In the genomic region with DNA sequence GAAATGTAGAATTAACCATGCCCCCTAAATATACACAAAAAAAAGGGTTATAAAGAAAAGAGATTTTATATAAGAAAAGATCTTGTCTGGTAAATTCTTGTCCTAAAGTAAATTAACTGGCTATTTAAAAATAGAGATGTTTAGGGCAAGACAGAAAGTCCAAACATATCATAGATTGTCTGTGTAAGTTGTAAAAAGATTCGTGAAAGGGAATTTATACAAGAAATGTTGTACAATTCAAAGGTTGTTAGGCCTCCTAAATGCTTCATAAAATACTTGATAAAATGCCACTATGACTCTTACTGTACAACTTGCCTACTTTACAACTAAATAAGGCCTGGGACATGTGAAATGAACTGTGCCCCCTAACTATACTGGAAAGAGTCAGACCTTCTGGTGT, we compare ENCODE assay signal across 24 cellular contexts. TPM values are rescaled to one million over a fixed set of nuclear protein-coding genes. Genes with fewer than 3 reads are reported as not detected.
A peak's percentile ranks its signal among the peaks of the same experiment; 100 is the strongest.
DNase-seq lines count a peak whose midpoint lies in the region; ATAC-seq, FAIRE-seq and TF ChIP-seq lines count a peak whose summit lies in the region.
"Had no signal": no experiment of that assay in that cellular context is flagged by ENCODE, and none has a peak within 500 bp of the region (broad histone marks: within the 10 kb centered on the region; RNA-seq: fewer than 3 reads in every experiment).

No MANE protein-coding gene starts in this region.

- TF ChIP-seq RAD21 in K562 (CRISPR knock-in tag; conservative IDR thresholded peaks at IDR 0.05 in 1 of 2, IDR thresholded peaks at IDR 0.05 in 1 of 2), result no peak

- peak overlapping the region; percentile 20; the same call in 1 of the 2 replicates for H2AFZ ChIP-seq in K562 (ENCODE audit: low read depth, low read length)

- H3K36me3 ChIP-seq in K562 (ENCODE audit: control insufficient read depth, insufficient read depth, low read length), result no peaks in the 10 kb centered on the region
- no peaks in the 10 kb centered on the region for H3K36me3 ChIP-seq in mucosa of descending colon (ENCODE audit: low read depth)
- H3K36me3 ChIP-seq: BE2C, BLaER1 had no signal

- no peaks in the 10 kb centered on the region for H3K27me3 ChIP-seq in K562 (ENCODE audit: control insufficient read depth in 2 of 2, insufficient read depth in 2 of 2, low read length in 2 of 2)
- H3K27me3 ChIP-seq: BE2C, BLaER1 had no signal

- H3K4me1 ChIP-seq in K562 (replicated peaks in 1 of 2; ENCODE audit: control insufficient read depth in 2 of 2, insufficient read depth in 2 of 2, low read length in 2 of 2) (peaks cover 0 to 7% of the 10 kb centered on the region in 2 experiments; a peak in 3 of 5 replicates), mucosa of descending colon (ENCODE audit: low read depth) (no peaks in the 10 kb centered on the region)
- H3K4me1 ChIP-seq: BLaER1 had no signal

- no peaks in the 10 kb centered on the region for H3K9me1 ChIP-seq in K562 (ENCODE audit: control insufficient read depth, insufficient read depth, low read length)

- no peak for ATAC-seq in K562
- ATAC-seq in mucosa of descending colon, result peak; percentile 35
- ATAC-seq: GM12878 had no signal

- H3K9me3 ChIP-seq in K562 (replicated peaks; ENCODE audit: control insufficient read depth, insufficient read depth, low read depth, low read length), result no peaks in the 10 kb centered on the region
- no peaks in the 10 kb centered on the region for H3K9me3 ChIP-seq in mucosa of descending colon
- H3K9me3 ChIP-seq: BE2C had no signal

- DNase-seq in K562 (ENCODE audit: extremely low read depth in 1 of 4, low spot score in 3 of 4), result no peak
- no peak for DNase-seq in mucosa of descending colon
- DNase-seq in DMS53 (lab: John Stamatoyannopoulos, UW), result no peak
- no peak for DNase-seq in GM19238 (ENCODE audit: insufficient read length, low spot score)
- DNase-seq in posterior vena cava (ENCODE audit: low spot score), result no peak
- DNase-seq: 8988T; ACHN; BE2C; C1 segment of cervical spinal cord; CD4-positive, alpha-beta memory T cell; CD4-positive, CD25-positive, alpha-beta regulatory T cell; CD8-positive, alpha-beta memory T cell; COR-L47; DMS 273 treated with DMSO at 0.1 percent for 48 hours; DMS153; DMS79; DND-41; EL; GDM1 had no signal

- POLR2A ChIA-PET in K562 (lab: Yijun Ruan, JAX), result no interaction called here

- no peak for TF ChIP-seq EP300 in K562 (IDR thresholded peaks at IDR 0.05; ENCODE audit: low read length)

- BruUV-seq in K562 (replicated peaks; lab: Mats Ljungman, UMichigan), result no TSS peak

- H3K27ac ChIP-seq in K562 (ENCODE audit: extremely low read depth, low read depth, low read length), result no peak overlapping the region
- H3K27ac ChIP-seq: BLaER1 had no signal

- H3K4me2 ChIP-seq in K562 (ENCODE audit: insufficient read depth, low read length), result no peak overlapping the region
- H3K4me2 ChIP-seq: BLaER1 had no signal

- H3K4me3 ChIP-seq in K562, result no peak overlapping the region
- H3K4me3 ChIP-seq in mucosa of descending colon, result no peak overlapping the region
- H3K4me3 ChIP-seq: BLaER1, GM12878 had no signal

- TF ChIP-seq CTCF in K562 (IDR thresholded peaks at IDR 0.05 in 2 of 3, conservative IDR thresholded peaks at IDR 0.05 in 1 of 3; ENCODE audit: insufficient read depth in 2 of 3, low read depth in 1 of 3, low read length in 3 of 3) (no peak), mucosa of descending colon (IDR thresholded peaks at IDR 0.05) (no peak)

- H3K9ac ChIP-seq in K562 (ENCODE audit: insufficient read depth in 1 of 2, low read depth in 2 of 2, low read length in 2 of 2), result no peak overlapping the region
- H3K9ac ChIP-seq: BLaER1 had no signal

- no peak for FAIRE-seq in K562 (lab: Jason Lieb, UNC)
- FAIRE-seq: GM12878, GM12892, GM18507, GM19239 had no signal

- no peak for TF ChIP-seq POLR2A in K562 (conservative IDR thresholded peaks at IDR 0.05)

- H3K79me2 ChIP-seq in K562 (ENCODE audit: control insufficient read depth, insufficient read depth, low read length), result no peaks in the 10 kb centered on the region

- intact Hi-C loops in K562 (cut with micrococcal nuclease) (no loop called here), mucosa of descending colon (cut with DNase I, micrococcal nuclease) (no loop called here), posterior vena cava (cut with DNase I) (no loop called here)

- CTCF ChIA-PET in K562 (lab: Yijun Ruan, JAX; ENCODE audit: low intra/inter-chr PET ratio), result no interaction called here

- in situ Hi-C loops in K562 (cut with MboI), result no loop called here

- 65% methylated on average over 1 of the region's 1 CpG for WGBS in K562 (ENCODE audit: insufficient coverage, low coverage, missing lambda C conversion rate)

- no peaks in the 10 kb centered on the region for H4K20me1 ChIP-seq in K562 (replicated peaks; ENCODE audit: control insufficient read depth, insufficient read depth, low read length)
- H4K20me1 ChIP-seq: BLaER1 had no signal

TF ChIP-seq in K562, 482 proteins besides CTCF, POLR2A, EP300 and RAD21 (continues in another document):
- TF ChIP-seq ILK (tag; IDR thresholded peaks at IDR 0.05; ENCODE audit: borderline replicate concordance, low read depth) (no peak), ZNF239 (CRISPR knock-in tag; IDR thresholded peaks at IDR 0.05) (no peak), CREM (IDR thresholded peaks at IDR 0.05; ENCODE audit: low read depth) (no peak), GATAD2B (IDR thresholded peaks at IDR 0.05; ENCODE audit: borderline replicate concordance) (no peak), HOMEZ (CRISPR knock-in tag; IDR thresholded peaks at IDR 0.05) (no peak), SMAD1 (IDR thresholded peaks at IDR 0.05; ENCODE audit: low read depth, low read length, partially characterized antibody) (no peak), ERF (CRISPR knock-in tag; IDR thresholded peaks at IDR 0.05) (no peak)
- TF ChIP-seq, protein P1, sequence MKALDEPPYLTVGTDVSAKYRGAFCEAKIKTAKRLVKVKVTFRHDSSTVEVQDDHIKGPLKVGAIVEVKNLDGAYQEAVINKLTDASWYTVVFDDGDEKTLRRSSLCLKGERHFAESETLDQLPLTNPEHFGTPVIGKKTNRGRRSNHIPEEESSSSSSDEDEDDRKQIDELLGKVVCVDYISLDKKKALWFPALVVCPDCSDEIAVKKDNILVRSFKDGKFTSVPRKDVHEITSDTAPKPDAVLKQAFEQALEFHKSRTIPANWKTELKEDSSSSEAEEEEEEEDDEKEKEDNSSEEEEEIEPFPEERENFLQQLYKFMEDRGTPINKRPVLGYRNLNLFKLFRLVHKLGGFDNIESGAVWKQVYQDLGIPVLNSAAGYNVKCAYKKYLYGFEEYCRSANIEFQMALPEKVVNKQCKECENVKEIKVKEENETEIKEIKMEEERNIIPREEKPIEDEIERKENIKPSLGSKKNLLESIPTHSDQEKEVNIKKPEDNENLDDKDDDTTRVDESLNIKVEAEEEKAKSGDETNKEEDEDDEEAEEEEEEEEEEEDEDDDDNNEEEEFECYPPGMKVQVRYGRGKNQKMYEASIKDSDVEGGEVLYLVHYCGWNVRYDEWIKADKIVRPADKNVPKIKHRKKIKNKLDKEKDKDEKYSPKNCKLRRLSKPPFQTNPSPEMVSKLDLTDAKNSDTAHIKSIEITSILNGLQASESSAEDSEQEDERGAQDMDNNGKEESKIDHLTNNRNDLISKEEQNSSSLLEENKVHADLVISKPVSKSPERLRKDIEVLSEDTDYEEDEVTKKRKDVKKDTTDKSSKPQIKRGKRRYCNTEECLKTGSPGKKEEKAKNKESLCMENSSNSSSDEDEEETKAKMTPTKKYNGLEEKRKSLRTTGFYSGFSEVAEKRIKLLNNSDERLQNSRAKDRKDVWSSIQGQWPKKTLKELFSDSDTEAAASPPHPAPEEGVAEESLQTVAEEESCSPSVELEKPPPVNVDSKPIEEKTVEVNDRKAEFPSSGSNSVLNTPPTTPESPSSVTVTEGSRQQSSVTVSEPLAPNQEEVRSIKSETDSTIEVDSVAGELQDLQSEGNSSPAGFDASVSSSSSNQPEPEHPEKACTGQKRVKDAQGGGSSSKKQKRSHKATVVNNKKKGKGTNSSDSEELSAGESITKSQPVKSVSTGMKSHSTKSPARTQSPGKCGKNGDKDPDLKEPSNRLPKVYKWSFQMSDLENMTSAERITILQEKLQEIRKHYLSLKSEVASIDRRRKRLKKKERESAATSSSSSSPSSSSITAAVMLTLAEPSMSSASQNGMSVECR (CRISPR knock-in tag; IDR thresholded peaks at IDR 0.05), result no peak

RNA-seq across cellular contexts. Expression of gene AGPAT4, which starts 21.9 kb away (rescaled TPM):
- total RNA-seq in K562 (2011; cell fraction: chromatin; rRNA removed; ENCODE audit: low replicate concordance), result 90.5 and 109 TPM in 2 replicates
- total RNA-seq in K562 (2011; cell fraction: nucleolus; rRNA removed), result 65.2 and 67.4 TPM in 2 replicates
- total RNA-seq in K562 (2011; cell fraction: nucleoplasm; rRNA removed), result 60.1 and 75.0 TPM in 2 replicates
- total RNA-seq in K562 (2014; rRNA removed) (4.5 and 6.7 TPM in 2 replicates), K562 (2014; rRNA removed; fragmentation: Illumina TruSeq; extraction: Trizol) (7.1 and 7.9 TPM in 2 replicates), K562 (2015; rRNA removed; fragmentation: Illumina TruSeq; extraction: Trizol) (5.0 and 5.6 TPM in 2 replicates), K562 (2021) (9.2 and 9.7 TPM in 2 replicates), mucosa of descending colon (10 to 100 TPM in 1 of 3 donors, 1 to 10 TPM in 2; 6.5 to 12.3 (median 7.3) TPM), posterior vena cava (10 to 100 TPM; 12.8 to 14.0 TPM)
- polyA plus RNA-seq in K562 (2011; rRNA removed) (15.0 and 17.0 TPM in 2 replicates), K562 (2014; fragmentation: Illumina TruSeq; extraction: Trizol) (5.6 and 5.7 TPM in 2 replicates), K562 (2014; fragmentation: Nextera tagmentation; extraction: Ambion mirVana) (1 to 10 TPM; 2.2 to 3.4 TPM), K562 (2014; rRNA removed) (7.2 and 7.3 TPM in 2 replicates)
- polyA plus RNA-seq in K562 (2011; cell fraction: cytosol; rRNA removed), result 9.2 and 14.2 TPM in 2 replicates
- polyA plus RNA-seq in K562 (2011; cell fraction: nucleus; rRNA removed), result 62.4 and 68.7 TPM in 2 replicates
- 5.3 and 8.6 TPM in 2 replicates for polyA plus RNA-seq in K562 (2012)
- polyA minus RNA-seq in K562 (2011; rRNA and poly(A)+ RNA removed), result 31.8 and 34.7 TPM in 2 replicates
- polyA minus RNA-seq in K562 (2011; cell fraction: cytosol; rRNA and poly(A)+ RNA removed), result 6.3 and 8.8 TPM in 2 replicates
- polyA minus RNA-seq in K562 (2011; cell fraction: nucleus; rRNA and poly(A)+ RNA removed), result 36.2 and 58.6 TPM in 2 replicates
